Comparison of ENCODE assay signal across 1 cellular context in genomic region chr7:139362981-139363380, GRCh38.
TF ChIP-seq lines count a peak whose summit lies in the region.

No MANE protein-coding gene starts in this region.

TF ChIP-seq in IMR-90, 13 proteins besides CTCF, POLR2A, EP300 and RAD21 (continued from another document):
- TF ChIP-seq USF2 (IDR thresholded peaks at IDR 0.05; ENCODE audit: low read depth, low read length) (no peak), CHD1 (IDR thresholded peaks at IDR 0.05; ENCODE audit: low read depth, low read length) (no peak), FOS (IDR thresholded peaks at IDR 0.05; ENCODE audit: low read depth, low read length) (no peak), RFX5 (IDR thresholded peaks at IDR 0.05; ENCODE audit: low read depth, low read length) (no peak), MAFK (IDR thresholded peaks at IDR 0.05; ENCODE audit: low read depth, low read length) (no peak), RCOR1 (IDR thresholded peaks at IDR 0.05; ENCODE audit: insufficient replicate concordance, low read length) (no peak), SMC3 (IDR thresholded peaks at IDR 0.05; ENCODE audit: low read depth, low read length) (no peak)
